Comparison of ENCODE assay signal across 30 cellular contexts in the genomic region with DNA sequence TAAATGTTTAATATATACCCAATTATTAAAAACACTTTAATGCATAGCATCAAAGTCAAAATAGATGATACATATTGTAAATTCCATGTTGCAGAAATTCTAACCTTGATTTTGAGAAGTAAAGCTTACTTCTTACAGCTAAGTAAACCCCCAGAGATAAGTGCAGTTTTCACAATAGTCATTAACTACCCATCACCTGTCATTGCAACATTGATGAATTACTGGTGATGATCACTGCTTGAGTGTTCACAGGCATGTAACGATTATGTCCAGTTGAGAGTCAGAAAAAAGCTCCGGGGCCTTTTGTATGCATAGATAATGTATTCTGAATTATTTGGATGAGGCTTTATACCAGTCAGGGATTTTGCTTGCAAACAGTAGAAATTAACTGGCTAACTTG.
"Had no signal": no experiment of that assay in that cellular context is flagged by ENCODE, and none has a peak within 500 bp of the region (broad histone marks: within the 10 kb centered on the region; RNA-seq: fewer than 3 reads in every experiment).

No MANE protein-coding gene starts in this region.

- H3K36me3 ChIP-seq: adrenal gland, brain microvascular endothelial cell, breast epithelium had no signal

- DNase-seq: activated B cell treated with CpG ODN at 0.5 μM for 24 hours; activated CD4-positive, alpha-beta memory T cell treated with anti-CD3 and anti-CD28 coated beads for 36 hours; activated CD4-positive, alpha-beta T cell treated with anti-CD3 and anti-CD28 coated beads for 4 hours; activated CD4-positive, alpha-beta T cell treated with anti-CD3 and anti-CD28 coated beads, Interleukin-2, amount 10 ng/mL, durations not matched to agents 24 days and 14 days; activated CD4-positive, alpha-beta T cell treated with anti-CD3 and anti-CD28 coated beads, Interleukin-2, amount 50 U/mL, for 1 hour; activated CD4-positive, alpha-beta T cell treated with anti-CD3 and anti-CD28 coated beads, Interleukin-2, amount 50 U/mL, for 4 hours; activated CD4-positive, CD25-positive, alpha-beta regulatory T cell treated with anti-CD3 and anti-CD28 coated beads, Interleukin-2, amount 50 U/mL, for 72 hours; activated CD8-positive, alpha-beta memory T cell treated with anti-CD3 and anti-CD28 coated beads, Interleukin-2, amount 50 U/mL, for 4 hours; activated CD8-positive, alpha-beta T cell treated with anti-CD3 and anti-CD28 coated beads for 36 hours; activated effector memory CD4-positive, alpha-beta T cell treated with anti-CD3 and anti-CD28 coated beads, Interleukin-2, amount 50 U/mL, for 16 hours; activated gamma-delta T cell treated with Interleukin-2 at 50 U/mL for 16 hours; activated naive CD4-positive, alpha-beta T cell; activated naive CD4-positive, alpha-beta T cell treated with anti-CD3 and anti-CD28 coated beads for 36 hours; activated naive CD4-positive, alpha-beta T cell treated with anti-CD3 and anti-CD28 coated beads, Interleukin-2, amount 50 U/mL, for 16 hours; activated naive CD8-positive, alpha-beta T cell treated with anti-CD3 and anti-CD28 coated beads for 36 hours; activated T-cell treated with anti-CD3 and anti-CD28 coated beads for 4 hours; activated T-cell treated with anti-CD3 and anti-CD28 coated beads, Interleukin-2, amount 50 U/mL, for 1 hour; activated T-cell treated with anti-CD3 and anti-CD28 coated beads, Interleukin-2, amount 50 U/mL, for 4 hours; activated T-cell treated with anti-CD3 and anti-CD28 coated beads, Interleukin-2, amount 50 U/mL, for 72 hours; amniotic stem cell; body of pancreas; brain microvascular endothelial cell; central memory CD4-positive, alpha-beta T cell; T-helper 2 cell; T-helper 9 cell had no signal

- H3K27me3 ChIP-seq: adrenal gland, body of pancreas, breast epithelium had no signal

- H3K9me3 ChIP-seq: adrenal gland, body of pancreas, breast epithelium had no signal

- H3K27ac ChIP-seq: body of pancreas, brain microvascular endothelial cell, breast epithelium, VCaP had no signal

- ATAC-seq: activated CD8-positive, alpha-beta T cell treated with anti-CD3 and anti-CD28 coated beads for 36 hours; activated naive CD4-positive, alpha-beta T cell treated with anti-CD3 and anti-CD28 coated beads, Interleukin-2, amount 50 U/mL, for 72 hours; activated T-cell treated with anti-CD3 and anti-CD28 coated beads, Interleukin-2, amount 50 U/mL, for 4 hours; activated T-cell treated with anti-CD3 and anti-CD28 coated beads, Interleukin-2, amount 50 U/mL, for 72 hours; activated T-helper 17 cell treated with anti-CD3 and anti-CD28 coated beads, Interleukin-2, amount 50 U/mL, for 72 hours; body of pancreas had no signal

- H3K4me3 ChIP-seq: adrenal gland, body of pancreas, breast epithelium had no signal

- H3K4me1 ChIP-seq: breast epithelium had no signal
